Comparison of ENCODE assay signal across 16 cellular contexts in genomic region chr17:67687541-67687940, GRCh38. TPM values are rescaled to one million over a fixed set of nuclear protein-coding genes. Genes with fewer than 3 reads are reported as not detected.
A peak's percentile ranks its signal among the peaks of the same experiment; 100 is the strongest.
DNase-seq lines count a peak whose midpoint lies in the region; ATAC-seq and TF ChIP-seq lines count a peak whose summit lies in the region.
"Had no signal": no experiment of that assay in that cellular context is flagged by ENCODE, and none has a peak within 500 bp of the region (broad histone marks: within the 10 kb centered on the region; RNA-seq: fewer than 3 reads in every experiment).

No MANE protein-coding gene starts in this region.

- TF ChIP-seq POLR2A in heart left ventricle (IDR thresholded peaks at IDR 0.05) = no peak

- no peak overlapping the region for H2AFZ ChIP-seq in KMS-11 (ENCODE audit: low read depth)

- peak overlapping the region; percentile 53; the same call in 1 of the 2 replicates for H3K27ac Mint-ChIP-seq in WTC11

- H3K9me3 ChIP-seq in cardiac muscle cell (ENCODE audit: low read depth) (no peaks in the 10 kb centered on the region), heart left ventricle (no peaks in the 10 kb centered on the region)
- H3K9me3 ChIP-seq: Caco-2, HAP-1 had no signal

- H3K4me2 ChIP-seq in KMS-11 = no peak overlapping the region

- H3K79me2 ChIP-seq in KMS-11 (ENCODE audit: insufficient read depth, low read depth) = no peaks in the 10 kb centered on the region

- H3K4me3 Mint-ChIP-seq in WTC11 = no peak overlapping the region
- H3K4me3 Mint-ChIP-seq: CD4-positive, alpha-beta T cell had no signal

- WGBS in heart left ventricle, 4 donors = 85 to 94% (median 93%) methylated on average over 2 of the region's 2 CpGs

- peaks cover 8% of the 10 kb centered on the region for H3K4me1 ChIP-seq in cardiac muscle cell (ENCODE audit: low read depth)
- peaks cover 0 to 6% (median 0%) of the 10 kb centered on the region in 12 donors for H3K4me1 ChIP-seq in heart left ventricle
- H3K4me1 ChIP-seq in KMS-11 (ENCODE audit: low read depth, poor library complexity, severe bottlenecking) = peaks cover 59% of the 10 kb centered on the region
- H3K4me1 ChIP-seq: Caco-2 had no signal

- no peak for ATAC-seq in heart left ventricle
- ATAC-seq in WTC11 = no peak
- ATAC-seq: GM12878 had no signal

- H3K4me3 ChIP-seq in cardiac muscle cell (no peak overlapping the region), heart left ventricle (no peak overlapping the region), KMS-11 (IDR thresholded peaks at IDR 0.05; ENCODE audit: insufficient read depth, low read depth, low read length) (no peak overlapping the region)
- H3K4me3 ChIP-seq: GM12878, HAP-1 had no signal

- TF ChIP-seq CTCF in cardiac muscle cell (IDR thresholded peaks at IDR 0.05; ENCODE audit: low read depth, low read length) = no peak
- TF ChIP-seq CTCF in heart left ventricle (IDR thresholded peaks at IDR 0.05) = no peak
- TF ChIP-seq CTCF in KMS-11 (conservative IDR thresholded peaks at IDR 0.05; ENCODE audit: low read depth, low read length) = no peak
- no peak for TF ChIP-seq CTCF in WTC11 (IDR thresholded peaks at IDR 0.05)

- H3K4me1 Mint-ChIP-seq in WTC11 = peaks cover 18% of the 10 kb centered on the region

- H3K27me3 Mint-ChIP-seq in WTC11 (ENCODE audit: low read depth) = no peaks in the 10 kb centered on the region
- H3K27me3 Mint-ChIP-seq: CD4-positive, alpha-beta T cell had no signal

- no peaks in the 10 kb centered on the region for H3K27me3 ChIP-seq in cardiac muscle cell
- H3K27me3 ChIP-seq in heart left ventricle = no peaks in the 10 kb centered on the region
- H3K27me3 ChIP-seq in KMS-11 (ENCODE audit: insufficient read depth, low read depth) = no peaks in the 10 kb centered on the region

- CTCF ChIA-PET in WTC11 (lab: Charles Lee) = interaction anchor here (0.8 to 3.1 kb wide), 4 partner anchors 85 to 313 kb away, joined by 3 to 15 read pairs (median 3); no protein-coding TSS in a partner anchor

- POLR2A ChIA-PET in WTC11 (lab: Charles Lee) = interaction anchor here (0.7 kb wide), 1 partner anchor 42 kb away, joined by 3 read pairs; no protein-coding TSS in a partner anchor

- intact Hi-C loops in heart left ventricle (cut with DNase I) = loop anchor here in 4 of 10 donors (2.0 to 10.0 kb wide), 5 partner anchors 50 to 970 kb away; partner anchors contain the start of gene PITPNC1 (in 1 of the 4)

- no peak for DNase-seq in cardiac muscle cell (ENCODE audit: low read depth in 1 of 2, low spot score in 1 of 2)
- DNase-seq in heart left ventricle = no peak
- DNase-seq in WTC11 (ENCODE audit: low spot score) = no peak
- no peak for DNase-seq in hepatic stellate cell (ENCODE audit: low spot score)
- DNase-seq in hippocampal formation (lab: John Stamatoyannopoulos, UW) = no peak
- no peak for DNase-seq in GDM1 (lab: John Stamatoyannopoulos, UW)
- DNase-seq in CD1c-positive myeloid dendritic cell (ENCODE audit: extremely low spot score) = no peak
- DNase-seq: 8988T; C1 segment of cervical spinal cord; Caco-2; CD4-positive, alpha-beta T cell; DMS79 treated with DMSO at 0.1 percent for 48 hours had no signal

- H4K20me1 ChIP-seq in KMS-11 (ENCODE audit: insufficient read depth) = no peaks in the 10 kb centered on the region

- no peaks in the 10 kb centered on the region for H3K36me3 ChIP-seq in cardiac muscle cell
- H3K36me3 ChIP-seq in heart left ventricle = peaks cover 0 to 8% (median under 1%) of the 10 kb centered on the region in 9 donors
- no peaks in the 10 kb centered on the region for H3K36me3 ChIP-seq in KMS-11 (ENCODE audit: insufficient read depth)
- H3K36me3 ChIP-seq: HAP-1 had no signal

- H3K27ac ChIP-seq in cardiac muscle cell = peak overlapping the region; percentile 38
- H3K27ac ChIP-seq in heart left ventricle = no peak overlapping the region
- H3K27ac ChIP-seq in KMS-11 = peak overlapping the region; percentile 5; the same call in 1 of the 2 replicates
- H3K27ac ChIP-seq: HL-60 had no signal

- H3K9me3 Mint-ChIP-seq in WTC11 = no peaks in the 10 kb centered on the region
- H3K9me3 Mint-ChIP-seq: CD4-positive, alpha-beta T cell had no signal

- peaks cover 3% of the 10 kb centered on the region; the same call in 1 of the 2 replicates for H3K36me3 Mint-ChIP-seq in WTC11

- H3K9ac ChIP-seq in KMS-11 = no peak overlapping the region

TF ChIP-seq in WTC11, 78 proteins besides CTCF, POLR2A, EP300 and RAD21 (continues in another document):
- TF ChIP-seq, protein P1, sequence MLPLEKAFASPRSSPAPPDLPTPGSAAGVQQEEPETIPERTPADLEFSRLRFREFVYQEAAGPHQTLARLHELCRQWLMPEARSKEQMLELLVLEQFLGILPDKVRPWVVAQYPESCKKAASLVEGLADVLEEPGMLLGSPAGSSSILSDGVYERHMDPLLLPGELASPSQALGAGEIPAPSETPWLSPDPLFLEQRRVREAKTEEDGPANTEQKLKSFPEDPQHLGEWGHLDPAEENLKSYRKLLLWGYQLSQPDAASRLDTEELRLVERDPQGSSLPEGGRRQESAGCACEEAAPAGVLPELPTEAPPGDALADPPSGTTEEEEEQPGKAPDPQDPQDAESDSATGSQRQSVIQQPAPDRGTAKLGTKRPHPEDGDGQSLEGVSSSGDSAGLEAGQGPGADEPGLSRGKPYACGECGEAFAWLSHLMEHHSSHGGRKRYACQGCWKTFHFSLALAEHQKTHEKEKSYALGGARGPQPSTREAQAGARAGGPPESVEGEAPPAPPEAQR (CRISPR knock-in tag; IDR thresholded peaks at IDR 0.05) = no peak
- TF ChIP-seq, protein P2, sequence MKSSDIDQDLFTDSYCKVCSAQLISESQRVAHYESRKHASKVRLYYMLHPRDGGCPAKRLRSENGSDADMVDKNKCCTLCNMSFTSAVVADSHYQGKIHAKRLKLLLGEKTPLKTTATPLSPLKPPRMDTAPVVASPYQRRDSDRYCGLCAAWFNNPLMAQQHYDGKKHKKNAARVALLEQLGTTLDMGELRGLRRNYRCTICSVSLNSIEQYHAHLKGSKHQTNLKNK (CRISPR knock-in tag; IDR thresholded peaks at IDR 0.05) = no peak
- TF ChIP-seq, protein P3, sequence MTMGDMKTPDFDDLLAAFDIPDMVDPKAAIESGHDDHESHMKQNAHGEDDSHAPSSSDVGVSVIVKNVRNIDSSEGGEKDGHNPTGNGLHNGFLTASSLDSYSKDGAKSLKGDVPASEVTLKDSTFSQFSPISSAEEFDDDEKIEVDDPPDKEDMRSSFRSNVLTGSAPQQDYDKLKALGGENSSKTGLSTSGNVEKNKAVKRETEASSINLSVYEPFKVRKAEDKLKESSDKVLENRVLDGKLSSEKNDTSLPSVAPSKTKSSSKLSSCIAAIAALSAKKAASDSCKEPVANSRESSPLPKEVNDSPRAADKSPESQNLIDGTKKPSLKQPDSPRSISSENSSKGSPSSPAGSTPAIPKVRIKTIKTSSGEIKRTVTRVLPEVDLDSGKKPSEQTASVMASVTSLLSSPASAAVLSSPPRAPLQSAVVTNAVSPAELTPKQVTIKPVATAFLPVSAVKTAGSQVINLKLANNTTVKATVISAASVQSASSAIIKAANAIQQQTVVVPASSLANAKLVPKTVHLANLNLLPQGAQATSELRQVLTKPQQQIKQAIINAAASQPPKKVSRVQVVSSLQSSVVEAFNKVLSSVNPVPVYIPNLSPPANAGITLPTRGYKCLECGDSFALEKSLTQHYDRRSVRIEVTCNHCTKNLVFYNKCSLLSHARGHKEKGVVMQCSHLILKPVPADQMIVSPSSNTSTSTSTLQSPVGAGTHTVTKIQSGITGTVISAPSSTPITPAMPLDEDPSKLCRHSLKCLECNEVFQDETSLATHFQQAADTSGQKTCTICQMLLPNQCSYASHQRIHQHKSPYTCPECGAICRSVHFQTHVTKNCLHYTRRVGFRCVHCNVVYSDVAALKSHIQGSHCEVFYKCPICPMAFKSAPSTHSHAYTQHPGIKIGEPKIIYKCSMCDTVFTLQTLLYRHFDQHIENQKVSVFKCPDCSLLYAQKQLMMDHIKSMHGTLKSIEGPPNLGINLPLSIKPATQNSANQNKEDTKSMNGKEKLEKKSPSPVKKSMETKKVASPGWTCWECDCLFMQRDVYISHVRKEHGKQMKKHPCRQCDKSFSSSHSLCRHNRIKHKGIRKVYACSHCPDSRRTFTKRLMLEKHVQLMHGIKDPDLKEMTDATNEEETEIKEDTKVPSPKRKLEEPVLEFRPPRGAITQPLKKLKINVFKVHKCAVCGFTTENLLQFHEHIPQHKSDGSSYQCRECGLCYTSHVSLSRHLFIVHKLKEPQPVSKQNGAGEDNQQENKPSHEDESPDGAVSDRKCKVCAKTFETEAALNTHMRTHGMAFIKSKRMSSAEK (CRISPR knock-in tag; IDR thresholded peaks at IDR 0.05; ENCODE audit: borderline replicate concordance) = no peak
- TF ChIP-seq, protein P4, sequence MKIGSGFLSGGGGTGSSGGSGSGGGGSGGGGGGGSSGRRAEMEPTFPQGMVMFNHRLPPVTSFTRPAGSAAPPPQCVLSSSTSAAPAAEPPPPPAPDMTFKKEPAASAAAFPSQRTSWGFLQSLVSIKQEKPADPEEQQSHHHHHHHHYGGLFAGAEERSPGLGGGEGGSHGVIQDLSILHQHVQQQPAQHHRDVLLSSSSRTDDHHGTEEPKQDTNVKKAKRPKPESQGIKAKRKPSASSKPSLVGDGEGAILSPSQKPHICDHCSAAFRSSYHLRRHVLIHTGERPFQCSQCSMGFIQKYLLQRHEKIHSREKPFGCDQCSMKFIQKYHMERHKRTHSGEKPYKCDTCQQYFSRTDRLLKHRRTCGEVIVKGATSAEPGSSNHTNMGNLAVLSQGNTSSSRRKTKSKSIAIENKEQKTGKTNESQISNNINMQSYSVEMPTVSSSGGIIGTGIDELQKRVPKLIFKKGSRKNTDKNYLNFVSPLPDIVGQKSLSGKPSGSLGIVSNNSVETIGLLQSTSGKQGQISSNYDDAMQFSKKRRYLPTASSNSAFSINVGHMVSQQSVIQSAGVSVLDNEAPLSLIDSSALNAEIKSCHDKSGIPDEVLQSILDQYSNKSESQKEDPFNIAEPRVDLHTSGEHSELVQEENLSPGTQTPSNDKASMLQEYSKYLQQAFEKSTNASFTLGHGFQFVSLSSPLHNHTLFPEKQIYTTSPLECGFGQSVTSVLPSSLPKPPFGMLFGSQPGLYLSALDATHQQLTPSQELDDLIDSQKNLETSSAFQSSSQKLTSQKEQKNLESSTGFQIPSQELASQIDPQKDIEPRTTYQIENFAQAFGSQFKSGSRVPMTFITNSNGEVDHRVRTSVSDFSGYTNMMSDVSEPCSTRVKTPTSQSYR (CRISPR knock-in tag; IDR thresholded peaks at IDR 0.05) = no peak

RNA-seq across cellular contexts. Expression of gene NOL11, which starts 30.2 kb away (rescaled TPM):
- total RNA-seq in cardiac muscle cell = 25.0 and 33.3 TPM in 2 replicates
- 45.6 and 46.3 TPM in 2 replicates for polyA plus RNA-seq in cardiac muscle cell
- total RNA-seq in heart left ventricle = 10 to 100 TPM; 18.1 to 29.6 (median 22.5) TPM
- polyA plus RNA-seq in heart left ventricle = 10 to 100 TPM; 25.5 to 34.0 TPM
- 61.5 to 67.0 TPM (median 66.4 TPM) in 3 replicates for total RNA-seq in WTC11 (2021)

Comparison
In these comparisons a context has a peak if more than half of its experiments do, and no peak if none do; other contexts are left out.
1. H3K27ac ChIP-seq: peak in cardiac muscle cell (single experiment) and KMS-11 (single experiment); none in heart left ventricle (0 of 12).